ENCODE assay signal across 9 cellular contexts in genomic region chr9:131405858-131406566, GRCh38. TPM values are rescaled to one million over a fixed set of nuclear protein-coding genes. Genes with fewer than 3 reads are reported as not detected.
A peak's percentile ranks its signal among the peaks of the same experiment; 100 is the strongest.
DNase-seq lines count a peak whose midpoint lies in the region; ATAC-seq and TF ChIP-seq lines count a peak whose summit lies in the region.
"Had no signal": no experiment of that assay in that cellular context is flagged by ENCODE, and none has a peak within 500 bp of the region (broad histone marks: within the 10 kb centered on the region; RNA-seq: fewer than 3 reads in every experiment).

No MANE protein-coding gene starts in this region.

- peaks cover 3% of the 10 kb centered on the region for H3K36me3 ChIP-seq in A673 (ENCODE audit: insufficient read depth, low read length, poor library complexity, severe bottlenecking)
- 0 out of 2 replicates have a peak, but pooled peaks cover 3% of the 10 kb centered on the region for H3K36me3 ChIP-seq in MM.1S (replicated peaks; ENCODE audit: insufficient read depth, low read length)
- H3K36me3 ChIP-seq in muscle layer of colon (ENCODE audit: insufficient read depth, low read length), result no peaks in the 10 kb centered on the region

- H3K9me3 ChIP-seq in A673 (ENCODE audit: low read depth, low read length, poor library complexity, severe bottlenecking) (no peaks in the 10 kb centered on the region), MM.1S (replicated peaks; ENCODE audit: insufficient read depth, low read length) (no peaks in the 10 kb centered on the region), muscle layer of colon (ENCODE audit: low read length) (no peaks in the 10 kb centered on the region)

- no peak overlapping the region for H3K4me2 ChIP-seq in MM.1S (ENCODE audit: low read depth, low read length)

- peaks cover 9% of the 10 kb centered on the region; the same call in 1 of the 2 replicates for H3F3A ChIP-seq in MM.1S (ENCODE audit: insufficient read depth, low read length)

- H3K4me3 ChIP-seq in A673 (ENCODE audit: low read depth, low read length, poor library complexity, severe bottlenecking) (no peak overlapping the region), MM.1S (ENCODE audit: low read length) (no peak overlapping the region), coronary artery (peak overlapping the region; percentile 56), muscle layer of colon (ENCODE audit: low read depth in 1 of 2, low read length in 2 of 2) (peak overlapping the region in 1 of 2 donors; percentile 51)

- H3K27ac ChIP-seq in A673 (ENCODE audit: low read depth, low read length, poor library complexity, severe bottlenecking) (peak overlapping the region; percentile 54), MM.1S (ENCODE audit: low read length) (no peak overlapping the region), coronary artery (peak overlapping the region; percentile 54 to 73), muscle layer of colon (ENCODE audit: low read depth, low read length) (peak overlapping the region; percentile 95)

- no peak for DNase-seq in A673 (ENCODE audit: low spot score)
- DNase-seq in MM.1S, result peak; percentile 8
- no peak for DNase-seq in coronary artery (ENCODE audit: low spot score)
- no peak for DNase-seq in SIG-M5 (lab: John Stamatoyannopoulos, UW)
- DNase-seq in SKM-1 (lab: John Stamatoyannopoulos, UW; ENCODE audit: unreplicated experiment), result no peak
- DNase-seq in anterior cingulate cortex (lab: John Stamatoyannopoulos, UW), result no peak
- DNase-seq: activated gamma-delta T cell treated with Interleukin-2 at 50 U/mL for 16 hours had no signal

- POLR2A ChIA-PET in A673 (lab: Charles Lee; ENCODE audit: low non-redundant PET), result no interaction called here

- intact Hi-C loops in A673 (cut with micrococcal nuclease; ENCODE audit: unreplicated experiment), result no loop called here

- H3K9ac ChIP-seq in MM.1S (ENCODE audit: low read length), result no peak overlapping the region
- peak overlapping the region; percentile 14 for H3K9ac ChIP-seq in muscle layer of colon (ENCODE audit: low read length)

- BruUV-seq in A673 (replicated peaks; lab: Mats Ljungman, UMichigan), result no TSS peak

- no peaks in the 10 kb centered on the region for H3K9me2 ChIP-seq in MM.1S (replicated peaks; ENCODE audit: insufficient read depth, low read length)

- H3K27me3 ChIP-seq in A673 (replicated peaks; ENCODE audit: insufficient read depth, low read depth, low read length, poor library complexity) (no peaks in the 10 kb centered on the region), MM.1S (replicated peaks; ENCODE audit: insufficient read depth, low read length) (no peaks in the 10 kb centered on the region), muscle layer of colon (ENCODE audit: control insufficient read depth in 1 of 2, insufficient read depth in 2 of 2, low read length in 2 of 2) (no peaks in the 10 kb centered on the region)

- H3K4me1 ChIP-seq in A673 (ENCODE audit: insufficient read depth, low read length, poor library complexity, severe bottlenecking), result peaks cover 62% of the 10 kb centered on the region
- peaks cover 20% of the 10 kb centered on the region for H3K4me1 ChIP-seq in MM.1S (ENCODE audit: low read length)
- peaks cover 92% of the 10 kb centered on the region for H3K4me1 ChIP-seq in muscle layer of colon (ENCODE audit: insufficient read depth, low read length)

- H3K79me2 ChIP-seq in MM.1S (ENCODE audit: low read length), result peaks cover 100% of the 10 kb centered on the region

- CTCF ChIA-PET in A673 (lab: Charles Lee), result interaction anchor here (0.7 kb wide), 1 partner anchor 36 kb away, joined by 3 read pairs; no protein-coding TSS in a partner anchor

- no peak overlapping the region for H2AFZ ChIP-seq in MM.1S (ENCODE audit: low read length)

- peaks cover 97% of the 10 kb centered on the region for H4K20me1 ChIP-seq in MM.1S (ENCODE audit: insufficient read depth, low read length)

- ATAC-seq in HG02763 (IDR thresholded peaks at IDR 0.05; ENCODE audit: unreplicated experiment), result no peak

- TF ChIP-seq CTCF in A673 (conservative IDR thresholded peaks at IDR 0.05; ENCODE audit: low read depth, low read length) (no peak), MM.1S (IDR thresholded peaks at IDR 0.05; ENCODE audit: low read length) (no peak), coronary artery (IDR thresholded peaks at IDR 0.05) (no peak)

RNA-seq across cellular contexts. Expression of gene PRRC2B, which starts 12.1 kb away (rescaled TPM):
- total RNA-seq in A673 (2021), result 317 and 318 TPM in 2 replicates
